ENCODE assay signal across 1 cellular context in the genomic region with DNA sequence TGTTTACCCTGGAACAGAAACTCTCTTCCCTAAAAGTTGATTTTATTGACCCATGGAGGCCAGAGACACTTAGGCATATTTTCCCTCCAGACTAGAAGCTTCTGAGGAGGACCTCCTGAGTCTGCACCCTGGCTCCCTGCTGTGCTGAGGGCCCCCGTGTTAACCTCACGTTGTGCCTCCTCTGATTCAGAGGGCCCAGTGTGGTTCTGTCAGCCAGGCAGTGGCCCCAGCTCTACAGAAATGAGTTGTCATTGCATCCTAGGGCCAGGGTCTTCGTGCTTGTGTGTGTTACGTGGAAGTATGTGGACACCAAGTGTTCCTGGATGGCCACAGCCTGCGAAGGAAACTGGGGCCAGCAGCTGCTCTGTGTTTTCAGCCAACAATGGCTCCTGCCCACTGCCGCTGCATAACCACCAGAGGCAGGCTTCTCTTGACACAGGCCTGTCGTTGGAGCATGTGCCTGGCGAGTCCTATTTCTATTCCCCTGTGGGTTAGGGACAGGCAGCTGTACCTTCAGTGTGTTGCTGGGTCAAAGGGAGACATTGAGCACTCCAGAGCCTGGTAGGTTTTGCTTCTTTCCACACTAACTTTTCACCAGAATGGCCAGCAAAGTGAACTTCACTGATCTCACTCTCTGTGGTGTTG.
TF ChIP-seq lines count a peak whose summit lies in the region.

No MANE protein-coding gene starts in this region.

TF ChIP-seq in K562, 482 proteins besides CTCF, POLR2A, EP300 and RAD21 (continued from another document and continues in another):
- TF ChIP-seq, protein P1, sequence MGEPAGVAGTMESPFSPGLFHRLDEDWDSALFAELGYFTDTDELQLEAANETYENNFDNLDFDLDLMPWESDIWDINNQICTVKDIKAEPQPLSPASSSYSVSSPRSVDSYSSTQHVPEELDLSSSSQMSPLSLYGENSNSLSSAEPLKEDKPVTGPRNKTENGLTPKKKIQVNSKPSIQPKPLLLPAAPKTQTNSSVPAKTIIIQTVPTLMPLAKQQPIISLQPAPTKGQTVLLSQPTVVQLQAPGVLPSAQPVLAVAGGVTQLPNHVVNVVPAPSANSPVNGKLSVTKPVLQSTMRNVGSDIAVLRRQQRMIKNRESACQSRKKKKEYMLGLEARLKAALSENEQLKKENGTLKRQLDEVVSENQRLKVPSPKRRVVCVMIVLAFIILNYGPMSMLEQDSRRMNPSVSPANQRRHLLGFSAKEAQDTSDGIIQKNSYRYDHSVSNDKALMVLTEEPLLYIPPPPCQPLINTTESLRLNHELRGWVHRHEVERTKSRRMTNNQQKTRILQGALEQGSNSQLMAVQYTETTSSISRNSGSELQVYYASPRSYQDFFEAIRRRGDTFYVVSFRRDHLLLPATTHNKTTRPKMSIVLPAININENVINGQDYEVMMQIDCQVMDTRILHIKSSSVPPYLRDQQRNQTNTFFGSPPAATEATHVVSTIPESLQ (CRISPR knock-in tag; IDR thresholded peaks at IDR 0.05) = no peak
- TF ChIP-seq MEIS2 (IDR thresholded peaks at IDR 0.05; ENCODE audit: partially characterized antibody) (no peak), TGIF2 (CRISPR knock-in tag; IDR thresholded peaks at IDR 0.05) (no peak), KLF10 (CRISPR knock-in tag; IDR thresholded peaks at IDR 0.05) (no peak), HSF4 (CRISPR knock-in tag; IDR thresholded peaks at IDR 0.05; ENCODE audit: borderline replicate concordance) (0 out of 2 replicates have a peak, but pooled peaks have one; percentile 49), JUN (IDR thresholded peaks at IDR 0.05; ENCODE audit: borderline replicate concordance, low read depth, low read length) (no peak), JUN (CRISPR knock-in tag; IDR thresholded peaks at IDR 0.05; ENCODE audit: borderline replicate concordance) (no peak), POLR2AphosphoS2 (IDR thresholded peaks at IDR 0.05; ENCODE audit: low read length) (0 out of 2 replicates have a peak, but pooled peaks have one; percentile 45), SP1 (CRISPR knock-in tag; IDR thresholded peaks at IDR 0.05) (no peak), ZNF77 (CRISPR knock-in tag; IDR thresholded peaks at IDR 0.05) (no peak), POLR2G (IDR thresholded peaks at IDR 0.05; ENCODE audit: low read depth, low read length) (no peak), IFI16 (CRISPR knock-in tag; IDR thresholded peaks at IDR 0.05) (no peak), YBX1 (IDR thresholded peaks at IDR 0.05) (no peak), DDX20 (tag; IDR thresholded peaks at IDR 0.05; ENCODE audit: low read depth) (no peak), HOXB6 (CRISPR knock-in tag; IDR thresholded peaks at IDR 0.05; ENCODE audit: borderline replicate concordance) (no peak), MTA3 (IDR thresholded peaks at IDR 0.05; ENCODE audit: borderline replicate concordance) (no peak), ZNF354B (CRISPR knock-in tag; IDR thresholded peaks at IDR 0.05) (no peak), RUNX1 (IDR thresholded peaks at IDR 0.05; ENCODE audit: low read depth) (no peak), MAZ (CRISPR knock-in tag; conservative IDR thresholded peaks at IDR 0.05 in 1 of 2, IDR thresholded peaks at IDR 0.05 in 1 of 2) (no peak), ZNF217 (CRISPR knock-in tag; IDR thresholded peaks at IDR 0.05) (0 out of 2 replicates have a peak, but pooled peaks have one; percentile 71), ZNF324 (CRISPR knock-in tag; IDR thresholded peaks at IDR 0.05) (no peak), PTTG1 (tag; IDR thresholded peaks at IDR 0.05; ENCODE audit: low read depth) (no peak), SMC3 (conservative IDR thresholded peaks at IDR 0.05; ENCODE audit: insufficient read depth, low read depth, low read length) (no peak), ZNF57 (CRISPR knock-in tag; IDR thresholded peaks at IDR 0.05) (no peak), RCOR1 (IDR thresholded peaks at IDR 0.05; ENCODE audit: borderline replicate concordance in 1 of 2, low read depth in 2 of 2, low read length in 2 of 2) (no peak), PML (IDR thresholded peaks at IDR 0.05; ENCODE audit: low read length) (no peak), ASH1L (IDR thresholded peaks at IDR 0.05; ENCODE audit: borderline replicate concordance, low read depth, partially characterized antibody) (no peak), MAFK (IDR thresholded peaks at IDR 0.05; ENCODE audit: low read length) (no peak), CBX5 (IDR thresholded peaks at IDR 0.05; ENCODE audit: borderline replicate concordance, low read depth) (no peak), TAF15 (IDR thresholded peaks at IDR 0.05; ENCODE audit: low read depth, low read length) (no peak), TAF1 (IDR thresholded peaks at IDR 0.05; ENCODE audit: control insufficient read depth, extremely low read depth, insufficient read depth, low read length, severe bottlenecking) (no peak), CBFA2T2 (conservative IDR thresholded peaks at IDR 0.05) (no peak), RBM39 (optimal IDR thresholded peaks at IDR 0.05; ENCODE audit: low read depth, low read length) (no peak), NFIX (CRISPR knock-in tag; IDR thresholded peaks at IDR 0.05; ENCODE audit: low read depth) (no peak), PURB (CRISPR knock-in tag; IDR thresholded peaks at IDR 0.05; ENCODE audit: low read depth) (peak; percentile 84; the same call in 1 of the 2 replicates), CBX1 (IDR thresholded peaks at IDR 0.05; ENCODE audit: low read depth) (no peak), YY1 (IDR thresholded peaks at IDR 0.05; ENCODE audit: borderline replicate concordance in 1 of 3, control insufficient read depth in 1 of 3, extremely low read depth in 1 of 3, insufficient read depth in 3 of 3, insufficient read length in 1 of 3, insufficient replicate concordance in 2 of 3, low read depth in 1 of 3, low read length in 2 of 3) (peak in 1 of 3 experiments; percentile 63), ZNF436 (CRISPR knock-in tag; IDR thresholded peaks at IDR 0.05) (0 out of 2 replicates have a peak, but pooled peaks have one; percentile 21)
- TF ChIP-seq, protein P2, sequence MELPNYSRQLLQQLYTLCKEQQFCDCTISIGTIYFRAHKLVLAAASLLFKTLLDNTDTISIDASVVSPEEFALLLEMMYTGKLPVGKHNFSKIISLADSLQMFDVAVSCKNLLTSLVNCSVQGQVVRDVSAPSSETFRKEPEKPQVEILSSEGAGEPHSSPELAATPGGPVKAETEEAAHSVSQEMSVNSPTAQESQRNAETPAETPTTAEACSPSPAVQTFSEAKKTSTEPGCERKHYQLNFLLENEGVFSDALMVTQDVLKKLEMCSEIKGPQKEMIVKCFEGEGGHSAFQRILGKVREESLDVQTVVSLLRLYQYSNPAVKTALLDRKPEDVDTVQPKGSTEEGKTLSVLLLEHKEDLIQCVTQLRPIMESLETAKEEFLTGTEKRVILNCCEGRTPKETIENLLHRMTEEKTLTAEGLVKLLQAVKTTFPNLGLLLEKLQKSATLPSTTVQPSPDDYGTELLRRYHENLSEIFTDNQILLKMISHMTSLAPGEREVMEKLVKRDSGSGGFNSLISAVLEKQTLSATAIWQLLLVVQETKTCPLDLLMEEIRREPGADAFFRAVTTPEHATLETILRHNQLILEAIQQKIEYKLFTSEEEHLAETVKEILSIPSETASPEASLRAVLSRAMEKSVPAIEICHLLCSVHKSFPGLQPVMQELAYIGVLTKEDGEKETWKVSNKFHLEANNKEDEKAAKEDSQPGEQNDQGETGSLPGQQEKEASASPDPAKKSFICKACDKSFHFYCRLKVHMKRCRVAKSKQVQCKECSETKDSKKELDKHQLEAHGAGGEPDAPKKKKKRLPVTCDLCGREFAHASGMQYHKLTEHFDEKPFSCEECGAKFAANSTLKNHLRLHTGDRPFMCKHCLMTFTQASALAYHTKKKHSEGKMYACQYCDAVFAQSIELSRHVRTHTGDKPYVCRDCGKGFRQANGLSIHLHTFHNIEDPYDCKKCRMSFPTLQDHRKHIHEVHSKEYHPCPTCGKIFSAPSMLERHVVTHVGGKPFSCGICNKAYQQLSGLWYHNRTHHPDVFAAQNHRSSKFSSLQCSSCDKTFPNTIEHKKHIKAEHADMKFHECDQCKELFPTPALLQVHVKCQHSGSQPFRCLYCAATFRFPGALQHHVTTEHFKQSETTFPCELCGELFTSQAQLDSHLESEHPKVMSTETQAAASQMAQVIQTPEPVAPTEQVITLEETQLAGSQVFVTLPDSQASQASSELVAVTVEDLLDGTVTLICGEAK (IDR thresholded peaks at IDR 0.05) = no peak
- TF ChIP-seq, protein P2 (CRISPR knock-in tag; IDR thresholded peaks at IDR 0.05) = no peak
- TF ChIP-seq, protein P3, sequence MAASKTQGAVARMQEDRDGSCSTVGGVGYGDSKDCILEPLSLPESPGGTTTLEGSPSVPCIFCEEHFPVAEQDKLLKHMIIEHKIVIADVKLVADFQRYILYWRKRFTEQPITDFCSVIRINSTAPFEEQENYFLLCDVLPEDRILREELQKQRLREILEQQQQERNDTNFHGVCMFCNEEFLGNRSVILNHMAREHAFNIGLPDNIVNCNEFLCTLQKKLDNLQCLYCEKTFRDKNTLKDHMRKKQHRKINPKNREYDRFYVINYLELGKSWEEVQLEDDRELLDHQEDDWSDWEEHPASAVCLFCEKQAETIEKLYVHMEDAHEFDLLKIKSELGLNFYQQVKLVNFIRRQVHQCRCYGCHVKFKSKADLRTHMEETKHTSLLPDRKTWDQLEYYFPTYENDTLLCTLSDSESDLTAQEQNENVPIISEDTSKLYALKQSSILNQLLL (CRISPR knock-in tag; IDR thresholded peaks at IDR 0.05; ENCODE audit: borderline replicate concordance) = no peak
- TF ChIP-seq, protein P4, sequence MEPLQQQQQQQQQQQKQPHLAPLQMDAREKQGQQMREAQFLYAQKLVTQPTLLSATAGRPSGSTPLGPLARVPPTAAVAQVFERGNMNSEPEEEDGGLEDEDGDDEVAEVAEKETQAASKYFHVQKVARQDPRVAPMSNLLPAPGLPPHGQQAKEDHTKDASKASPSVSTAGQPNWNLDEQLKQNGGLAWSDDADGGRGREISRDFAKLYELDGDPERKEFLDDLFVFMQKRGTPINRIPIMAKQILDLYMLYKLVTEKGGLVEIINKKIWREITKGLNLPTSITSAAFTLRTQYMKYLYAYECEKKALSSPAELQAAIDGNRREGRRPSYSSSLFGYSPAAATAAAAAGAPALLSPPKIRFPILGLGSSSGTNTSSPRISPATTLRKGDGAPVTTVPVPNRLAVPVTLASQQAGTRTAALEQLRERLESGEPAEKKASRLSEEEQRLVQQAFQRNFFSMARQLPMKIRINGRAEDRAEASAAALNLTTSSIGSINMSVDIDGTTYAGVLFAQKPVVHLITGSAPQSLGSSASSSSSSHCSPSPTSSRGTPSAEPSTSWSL (CRISPR knock-in tag; IDR thresholded peaks at IDR 0.05; ENCODE audit: borderline replicate concordance) = peak; percentile 64; the same call in 1 of the 2 replicates
- TF ChIP-seq, protein P5, sequence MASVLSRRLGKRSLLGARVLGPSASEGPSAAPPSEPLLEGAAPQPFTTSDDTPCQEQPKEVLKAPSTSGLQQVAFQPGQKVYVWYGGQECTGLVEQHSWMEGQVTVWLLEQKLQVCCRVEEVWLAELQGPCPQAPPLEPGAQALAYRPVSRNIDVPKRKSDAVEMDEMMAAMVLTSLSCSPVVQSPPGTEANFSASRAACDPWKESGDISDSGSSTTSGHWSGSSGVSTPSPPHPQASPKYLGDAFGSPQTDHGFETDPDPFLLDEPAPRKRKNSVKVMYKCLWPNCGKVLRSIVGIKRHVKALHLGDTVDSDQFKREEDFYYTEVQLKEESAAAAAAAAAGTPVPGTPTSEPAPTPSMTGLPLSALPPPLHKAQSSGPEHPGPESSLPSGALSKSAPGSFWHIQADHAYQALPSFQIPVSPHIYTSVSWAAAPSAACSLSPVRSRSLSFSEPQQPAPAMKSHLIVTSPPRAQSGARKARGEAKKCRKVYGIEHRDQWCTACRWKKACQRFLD (CRISPR knock-in tag; IDR thresholded peaks at IDR 0.05) = no peak
- TF ChIP-seq, protein P6, sequence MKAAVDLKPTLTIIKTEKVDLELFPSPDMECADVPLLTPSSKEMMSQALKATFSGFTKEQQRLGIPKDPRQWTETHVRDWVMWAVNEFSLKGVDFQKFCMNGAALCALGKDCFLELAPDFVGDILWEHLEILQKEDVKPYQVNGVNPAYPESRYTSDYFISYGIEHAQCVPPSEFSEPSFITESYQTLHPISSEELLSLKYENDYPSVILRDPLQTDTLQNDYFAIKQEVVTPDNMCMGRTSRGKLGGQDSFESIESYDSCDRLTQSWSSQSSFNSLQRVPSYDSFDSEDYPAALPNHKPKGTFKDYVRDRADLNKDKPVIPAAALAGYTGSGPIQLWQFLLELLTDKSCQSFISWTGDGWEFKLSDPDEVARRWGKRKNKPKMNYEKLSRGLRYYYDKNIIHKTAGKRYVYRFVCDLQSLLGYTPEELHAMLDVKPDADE (conservative IDR thresholded peaks at IDR 0.05; ENCODE audit: control insufficient read depth, low read depth, low read length) = no peak
- TF ChIP-seq, protein P7, sequence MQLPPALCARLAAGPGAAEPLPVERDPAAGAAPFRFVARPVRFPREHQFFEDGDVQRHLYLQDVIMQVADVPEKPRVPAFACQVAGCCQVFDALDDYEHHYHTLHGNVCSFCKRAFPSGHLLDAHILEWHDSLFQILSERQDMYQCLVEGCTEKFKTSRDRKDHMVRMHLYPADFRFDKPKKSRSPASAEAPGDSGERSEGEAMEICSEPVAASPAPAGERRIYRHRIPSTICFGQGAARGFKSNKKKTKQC (CRISPR knock-in tag; IDR thresholded peaks at IDR 0.05) = no peak
